Comparison of ENCODE assay signal across 19 cellular contexts in genomic region chr14:93715279-93715927, GRCh38.
DNase-seq lines count a peak whose midpoint lies in the region; ATAC-seq and TF ChIP-seq lines count a peak whose summit lies in the region.
"Had no signal": no experiment of that assay in that cellular context is flagged by ENCODE, and none has a peak within 500 bp of the region (broad histone marks: within the 10 kb centered on the region; RNA-seq: fewer than 3 reads in every experiment).

No MANE protein-coding gene starts in this region.

- TF ChIP-seq POLR2A in esophagus muscularis mucosa (IDR thresholded peaks at IDR 0.05; ENCODE audit: low read depth) = no peak

- no peaks in the 10 kb centered on the region for H3K36me3 Mint-ChIP-seq in T-helper 2 cell treated with Interferon-gamma antibody and Interleukin-4, amounts not matched to agents 5 μg/mL and 100 μg/mL, for 36 hours (ENCODE audit: low read depth)
- H3K36me3 Mint-ChIP-seq: CD4-positive, CD25-positive, alpha-beta regulatory T cell had no signal

- no peak overlapping the region for H3K27ac ChIP-seq in esophagus muscularis mucosa (replicated peaks in 1 of 4)
- H3K27ac ChIP-seq: SK-N-MC had no signal

- ATAC-seq in sciatic nerve (peak; percentile 24), HG03520 (IDR thresholded peaks at IDR 0.05; ENCODE audit: unreplicated experiment) (no peak)
- ATAC-seq: GM23338 had no signal

- no peaks in the 10 kb centered on the region for H3K9me3 Mint-ChIP-seq in T-helper 2 cell treated with Interferon-gamma antibody and Interleukin-4, amounts not matched to agents 5 μg/mL and 100 μg/mL, for 36 hours
- H3K9me3 Mint-ChIP-seq: CD4-positive, CD25-positive, alpha-beta regulatory T cell; GM23338 had no signal

- H3K4me1 Mint-ChIP-seq in T-helper 2 cell treated with Interferon-gamma antibody and Interleukin-4, amounts not matched to agents 5 μg/mL and 100 μg/mL, for 36 hours (ENCODE audit: low read depth) = no peaks in the 10 kb centered on the region
- H3K4me1 Mint-ChIP-seq: CD4-positive, CD25-positive, alpha-beta regulatory T cell had no signal

- no peaks in the 10 kb centered on the region for H3K27me3 Mint-ChIP-seq in T-helper 2 cell treated with Interferon-gamma antibody and Interleukin-4, amounts not matched to agents 5 μg/mL and 100 μg/mL, for 36 hours (ENCODE audit: low read depth)

- DNase-seq in D341Med (ENCODE audit: low spot score) = peak; percentile 40
- peak; percentile 43 for DNase-seq in H7
- DNase-seq in esophagus muscularis mucosa (ENCODE audit: extremely low spot score) = peak; percentile 72
- no peak for DNase-seq in sciatic nerve (ENCODE audit: low spot score)
- DNase-seq in AG08395 (ENCODE audit: low spot score) = no peak
- DNase-seq in NCI-H1092 (lab: John Stamatoyannopoulos, UW) = no peak
- DNase-seq in T-helper 2 cell treated with Interferon-gamma antibody and Interleukin-4, amounts not matched to agents 5 μg/mL and 100 μg/mL, for 36 hours (ENCODE audit: low spot score) = no peak
- DNase-seq: ACHN; Caco-2; CD4-positive, CD25-positive, alpha-beta regulatory T cell; KBM-7; MV-4-11; NCI-H1436; NCI-H2029; NCI-H510A treated with DMSO at 0.1 percent for 48 hours; Right ventricle myocardium superior had no signal

- no peaks in the 10 kb centered on the region for H3K4me1 ChIP-seq in esophagus muscularis mucosa
- H3K4me1 ChIP-seq: Caco-2 had no signal

- H3K36me3 ChIP-seq in H7 (replicated peaks; ENCODE audit: control insufficient read depth, insufficient read depth, low read length) = no peaks in the 10 kb centered on the region
- peaks cover 0 to 12% (median 3%) of the 10 kb centered on the region in 4 donors for H3K36me3 ChIP-seq in esophagus muscularis mucosa

- H3K4me3 ChIP-seq in H7 (ENCODE audit: insufficient read depth, low read depth, low read length) = no peak overlapping the region
- no peak overlapping the region for H3K4me3 ChIP-seq in esophagus muscularis mucosa
- H3K4me3 ChIP-seq: GM23338, SK-N-MC had no signal

- no peaks in the 10 kb centered on the region for H3K9me3 ChIP-seq in esophagus muscularis mucosa
- H3K9me3 ChIP-seq: Caco-2 had no signal

- H3K27me3 ChIP-seq in H7 (ENCODE audit: control insufficient read depth, insufficient read depth, low read length) (no peaks in the 10 kb centered on the region), esophagus muscularis mucosa (peaks cover 0 to 25% (median 0%) of the 10 kb centered on the region in 4 donors)

- no peak for TF ChIP-seq CTCF in esophagus muscularis mucosa (IDR thresholded peaks at IDR 0.05)

- WGBS in esophagus muscularis mucosa = 59% methylated on average over 12 of the region's 13 CpGs

- H3K27ac Mint-ChIP-seq in T-helper 2 cell treated with Interferon-gamma antibody and Interleukin-4, amounts not matched to agents 5 μg/mL and 100 μg/mL, for 36 hours = no peak overlapping the region
- H3K27ac Mint-ChIP-seq: CD4-positive, CD25-positive, alpha-beta regulatory T cell; GM23338 had no signal

- no peak overlapping the region for H3K4me3 Mint-ChIP-seq in T-helper 2 cell treated with Interferon-gamma antibody and Interleukin-4, amounts not matched to agents 5 μg/mL and 100 μg/mL, for 36 hours
- H3K4me3 Mint-ChIP-seq: CD4-positive, CD25-positive, alpha-beta regulatory T cell; GM23338 had no signal

- intact Hi-C loops in esophagus muscularis mucosa (cut with DNase I) = no loop called here
- intact Hi-C loops in sciatic nerve (cut with DNase I) = no loop called here

- TF ChIP-seq EP300 in esophagus muscularis mucosa (IDR thresholded peaks at IDR 0.05) = no peak

Comparison
In these comparisons a context has a peak if more than half of its experiments do, and no peak if none do; other contexts are left out.
1. DNase-seq: peak in D341Med (single experiment), H7 (single experiment) and esophagus muscularis mucosa (single experiment); none in sciatic nerve (single experiment), AG08395 (single experiment), NCI-H1092 (single experiment) and T-helper 2 cell treated with Interferon-gamma antibody and Interleukin-4, amounts not matched to agents 5 μg/mL and 100 μg/mL, for 36 hours (single experiment).